16 cellular contexts compared by ENCODE assay signal in genomic region chr4:182862921-182863320, GRCh38. TPM values are rescaled to one million over a fixed set of nuclear protein-coding genes. Genes with fewer than 3 reads are reported as not detected.
A peak's percentile ranks its signal among the peaks of the same experiment; 100 is the strongest.
DNase-seq lines count a peak whose midpoint lies in the region; ATAC-seq and TF ChIP-seq lines count a peak whose summit lies in the region.
"Had no signal": no experiment of that assay in that cellular context is flagged by ENCODE, and none has a peak within 500 bp of the region (broad histone marks: within the 10 kb centered on the region; RNA-seq: fewer than 3 reads in every experiment).

No MANE protein-coding gene starts in this region.

- no peak overlapping the region for H3T11ph ChIP-seq in H9 (ENCODE audit: low read length)

- no peak overlapping the region for H2BK20ac ChIP-seq in H9 (ENCODE audit: low read depth, low read length, poor library complexity, severe bottlenecking)

- no peak overlapping the region for H3K23ac ChIP-seq in H9 (ENCODE audit: insufficient read length, low read depth, low read length)

- no peak overlapping the region for H3K14ac ChIP-seq in H9 (ENCODE audit: insufficient read depth, low read length)

- H2BK15ac ChIP-seq in H9 (ENCODE audit: low read depth, low read length): no peak overlapping the region

- 0 out of 7 replicates have a peak overlapping the region, but pooled peaks of 1 of the 3 experiments have one; percentile 14 for H3K27ac Mint-ChIP-seq in H9
- H3K27ac Mint-ChIP-seq: activated T-helper 2 cell treated with anti-CD3 and anti-CD28 coated beads, Interferon-gamma antibody, Interleukin-2, Interleukin-4, amounts not matched to agents 10 μg/mL and 5 μg/mL and 100 μg/mL, durations not matched to agents 14 hours and 24 hours and 36 hours; effector memory CD8-positive, alpha-beta T cell; stimulated activated naive B cell treated with anti-CD40 and anti-IgM and Interleukin-4, amounts not matched to agents 10 μg/mL and 1 μg/mL and 100 μg/mL, for 72 hours had no signal

- H2AK5ac ChIP-seq in H9 (ENCODE audit: insufficient read length, low read length): no peak overlapping the region

- H3K36me3 ChIP-seq in esophagus (ENCODE audit: control insufficient read depth in 2 of 2, insufficient read depth in 2 of 2, low read length in 1 of 2): no peaks in the 10 kb centered on the region
- H3K36me3 ChIP-seq in prostate gland: no peaks in the 10 kb centered on the region
- no peaks in the 10 kb centered on the region for H3K36me3 ChIP-seq in osteoblast (ENCODE audit: insufficient read depth, low read length)

- H3K9me3 ChIP-seq in H9 (ENCODE audit: control insufficient read depth, low read depth, low read length): no peaks in the 10 kb centered on the region
- no peaks in the 10 kb centered on the region for H3K9me3 ChIP-seq in esophagus (ENCODE audit: control insufficient read depth in 2 of 2, insufficient read depth in 1 of 2, low read depth in 1 of 2, low read length in 1 of 2)
- no peaks in the 10 kb centered on the region for H3K9me3 ChIP-seq in prostate gland
- no peaks in the 10 kb centered on the region for H3K9me3 ChIP-seq in osteoblast (ENCODE audit: low read depth, low read length)

- H3K79me1 ChIP-seq in H9 (ENCODE audit: insufficient read depth, low read depth, low read length, poor library complexity, severe bottlenecking): no peaks in the 10 kb centered on the region

- intact Hi-C loops in prostate gland (cut with DNase I): no loop called here

- H4K20me1 ChIP-seq in H9 (ENCODE audit: control insufficient read depth, insufficient read depth, insufficient read length): no peaks in the 10 kb centered on the region
- H4K20me1 ChIP-seq in osteoblast (ENCODE audit: insufficient read depth, low read length): no peaks in the 10 kb centered on the region

- H3K4me1 ChIP-seq in H9 (ENCODE audit: insufficient read depth, low read length) (no peaks in the 10 kb centered on the region; the same call in 1 of the 2 replicates), esophagus (ENCODE audit: control insufficient read depth in 2 of 2, insufficient read depth in 2 of 2, low read length in 1 of 2) (peaks cover 0 to 9% of the 10 kb centered on the region in 2 donors), prostate gland (replicated peaks) (no peaks in the 10 kb centered on the region), osteoblast (ENCODE audit: insufficient read depth, low read length) (peaks cover 6% of the 10 kb centered on the region)

- peaks cover 4% of the 10 kb centered on the region for H3K27me3 Mint-ChIP-seq in H9 (ENCODE audit: low read depth)
- H3K27me3 Mint-ChIP-seq: effector memory CD8-positive, alpha-beta T cell had no signal

- no peak overlapping the region for H3K18ac ChIP-seq in H9 (ENCODE audit: insufficient read length, low read depth, low read length)

- no peak overlapping the region for H4K5ac ChIP-seq in H9 (ENCODE audit: insufficient read length, low read depth, low read length)

- H3K27me3 ChIP-seq in H9 (ENCODE audit: insufficient read depth, low read length) (no peaks in the 10 kb centered on the region), esophagus (ENCODE audit: control insufficient read depth in 1 of 2, insufficient read depth in 2 of 2, low read length in 2 of 2) (no peaks in the 10 kb centered on the region), prostate gland (replicated peaks; ENCODE audit: insufficient read depth) (no peaks in the 10 kb centered on the region), osteoblast (ENCODE audit: insufficient read depth, low read length) (peaks cover 4% of the 10 kb centered on the region)

- no peak overlapping the region for H2BK12ac ChIP-seq in H9 (ENCODE audit: insufficient read length, low read depth, low read length)

- no peaks in the 10 kb centered on the region for H3K79me2 ChIP-seq in H9 (ENCODE audit: insufficient read depth, low read length)
- H3K79me2 ChIP-seq in osteoblast (ENCODE audit: insufficient read depth, low read length): no peaks in the 10 kb centered on the region

- H2BK5ac ChIP-seq in H9 (ENCODE audit: insufficient read length, low read length): no peak overlapping the region

- H3K23me2 ChIP-seq in H9 (ENCODE audit: insufficient read length, low read depth, low read length, poor library complexity, severe bottlenecking): peaks cover 4% of the 10 kb centered on the region

- no peak overlapping the region for H4K8ac ChIP-seq in H9 (replicated peaks; ENCODE audit: insufficient read length, low read depth, low read length)

- no peaks in the 10 kb centered on the region; a peak in 1 of 7 replicates for H3K36me3 Mint-ChIP-seq in H9 (ENCODE audit: insufficient read depth in 1 of 3, low read depth in 3 of 3)

- peaks cover 40 to 41% of the 10 kb centered on the region in 2 experiments for H3K4me1 Mint-ChIP-seq in H9
- H3K4me1 Mint-ChIP-seq: stimulated activated naive B cell treated with anti-CD40 and anti-IgM and Interleukin-4, amounts not matched to agents 10 μg/mL and 1 μg/mL and 100 μg/mL, for 72 hours had no signal

- no peak for ATAC-seq in HG03342 (IDR thresholded peaks at IDR 0.05; ENCODE audit: unreplicated experiment)
- ATAC-seq: effector memory CD8-positive, alpha-beta T cell; stimulated activated naive B cell treated with anti-CD40 and anti-IgM and Interleukin-4, amounts not matched to agents 10 μg/mL and 1 μg/mL and 100 μg/mL, for 72 hours had no signal

- no peak overlapping the region for H3K4me3 Mint-ChIP-seq in H9
- H3K4me3 Mint-ChIP-seq: effector memory CD8-positive, alpha-beta T cell; stimulated activated naive B cell treated with anti-CD40 and anti-IgM and Interleukin-4, amounts not matched to agents 10 μg/mL and 1 μg/mL and 100 μg/mL, for 72 hours had no signal

- no peak overlapping the region for H3K9ac ChIP-seq in H9 (ENCODE audit: extremely low read depth, insufficient read length, low read length)

- DNase-seq in H9 (peak; percentile 47), NCI-H2196 treated with DMSO at 0.1 percent for 48 hours (lab: John Stamatoyannopoulos, UW; ENCODE audit: unreplicated experiment) (peak; percentile 34), prostate gland (ENCODE audit: low spot score) (peak; percentile 53), osteoblast (ENCODE audit: insufficient read length, low spot score, missing footprints) (no peak), inferior parietal cortex (ENCODE audit: extremely low spot score) (no peak)
- no peak for DNase-seq in stimulated activated CD4-positive, alpha-beta T cell treated with anti-CD3 and anti-CD28 coated beads, Interleukin-4, amount 100 ng/mL, for 24 hours
- DNase-seq: activated CD4-positive, alpha-beta T cell treated with anti-CD3 and anti-CD28 coated beads, Interleukin-2, amount 50 U/mL, for 4 hours; effector memory CD8-positive, alpha-beta T cell; EL; glutamatergic neuron; NCI-H1694; stimulated activated naive B cell treated with anti-CD40 and anti-IgM and Interleukin-4, amounts not matched to agents 10 μg/mL and 1 μg/mL and 100 μg/mL, for 72 hours; T-helper 2 cell had no signal

- TF ChIP-seq CTCF in H9 (conservative IDR thresholded peaks at IDR 0.05): no peak
- TF ChIP-seq CTCF in prostate gland (IDR thresholded peaks at IDR 0.05): no peak
- no peak for TF ChIP-seq CTCF in osteoblast (IDR thresholded peaks at IDR 0.05; ENCODE audit: extremely low read depth, low read depth, low read length)

- peaks cover 0 to 2% of the 10 kb centered on the region in 2 experiments; a peak in 2 of 5 replicates for H3K9me3 Mint-ChIP-seq in H9
- H3K9me3 Mint-ChIP-seq: activated T-helper 2 cell treated with anti-CD3 and anti-CD28 coated beads, Interferon-gamma antibody, Interleukin-2, Interleukin-4, amounts not matched to agents 10 μg/mL and 5 μg/mL and 100 μg/mL, durations not matched to agents 14 hours and 24 hours and 36 hours; effector memory CD8-positive, alpha-beta T cell had no signal

- no peak overlapping the region for H3K4ac ChIP-seq in H9 (ENCODE audit: low read depth, low read length)

- no CpG with 5 or more reads among the region's 12 CpGs for WGBS in H9 (ENCODE audit: extremely low coverage, insufficient read length, low lambda C conversion rate)
- WGBS in esophagus, 2 donors: 42 to 44% methylated on average over 12 of the region's 12 CpGs
- WGBS in prostate gland: 53% methylated on average over 8 of the region's 12 CpGs

- H2AFZ ChIP-seq in H9 (ENCODE audit: low read length): no peak overlapping the region
- no peak overlapping the region for H2AFZ ChIP-seq in osteoblast (ENCODE audit: low read length)

- H3K4me3 ChIP-seq in esophagus (ENCODE audit: low read depth in 1 of 2, low read length in 2 of 2) (no peak overlapping the region), prostate gland (no peak overlapping the region), osteoblast (ENCODE audit: insufficient read depth, low read length) (no peak overlapping the region)

- no peak overlapping the region for H2BK120ac ChIP-seq in H9 (ENCODE audit: low read depth, low read length, poor library complexity, severe bottlenecking)

- no peak overlapping the region for H3K27ac ChIP-seq in H9 (ENCODE audit: insufficient read length, low read depth, low read length)
- peak overlapping the region; percentile 23 to 70 for H3K27ac ChIP-seq in esophagus (ENCODE audit: low read depth in 2 of 2, low read length in 1 of 2)
- H3K27ac ChIP-seq in prostate gland: no peak overlapping the region
- H3K27ac ChIP-seq in osteoblast (ENCODE audit: low read depth, low read length): no peak overlapping the region

- no peak for TF ChIP-seq POLR2A in prostate gland (IDR thresholded peaks at IDR 0.05)

- no peak overlapping the region for H3K56ac ChIP-seq in H9 (ENCODE audit: insufficient read length, low read depth, low read length)

- H3K4me2 ChIP-seq in H9 (ENCODE audit: insufficient read depth, insufficient read length, low read length): no peak overlapping the region
- no peak overlapping the region for H3K4me2 ChIP-seq in osteoblast (ENCODE audit: insufficient read depth, low read length)

- H4K91ac ChIP-seq in H9 (ENCODE audit: insufficient read length, low read depth, low read length): no peak overlapping the region

RNA-seq across cellular contexts. Expression of gene DCTD, which starts 54.3 kb away (rescaled TPM):
- 95.5 and 100 TPM in 2 replicates for total RNA-seq in H9 (2021)
- polyA plus RNA-seq in esophagus: 10 to 100 TPM; 32.5 to 55.5 TPM
- total RNA-seq in prostate gland: 10 to 100 TPM; 62.3 to 69.5 TPM
- 104 and 110 TPM in 2 replicates for total RNA-seq in osteoblast

Comparison
In these comparisons a context has a peak if more than half of its experiments do, and no peak if none do; other contexts are left out.
1. DNase-seq: peak in H9 (single experiment), NCI-H2196 treated with DMSO at 0.1 percent for 48 hours (single experiment) and prostate gland (single experiment); none in stimulated activated CD4-positive, alpha-beta T cell treated with anti-CD3 and anti-CD28 coated beads, Interleukin-4, amount 100 ng/mL, for 24 hours (single experiment), osteoblast (single experiment) and inferior parietal cortex (single experiment).
2. H3K27ac ChIP-seq: peak in esophagus (2 of 2); none in H9 (single experiment), prostate gland (0 of 2) and osteoblast (single experiment).